ENCODE assay signal across 8 cellular contexts in the genomic region with DNA sequence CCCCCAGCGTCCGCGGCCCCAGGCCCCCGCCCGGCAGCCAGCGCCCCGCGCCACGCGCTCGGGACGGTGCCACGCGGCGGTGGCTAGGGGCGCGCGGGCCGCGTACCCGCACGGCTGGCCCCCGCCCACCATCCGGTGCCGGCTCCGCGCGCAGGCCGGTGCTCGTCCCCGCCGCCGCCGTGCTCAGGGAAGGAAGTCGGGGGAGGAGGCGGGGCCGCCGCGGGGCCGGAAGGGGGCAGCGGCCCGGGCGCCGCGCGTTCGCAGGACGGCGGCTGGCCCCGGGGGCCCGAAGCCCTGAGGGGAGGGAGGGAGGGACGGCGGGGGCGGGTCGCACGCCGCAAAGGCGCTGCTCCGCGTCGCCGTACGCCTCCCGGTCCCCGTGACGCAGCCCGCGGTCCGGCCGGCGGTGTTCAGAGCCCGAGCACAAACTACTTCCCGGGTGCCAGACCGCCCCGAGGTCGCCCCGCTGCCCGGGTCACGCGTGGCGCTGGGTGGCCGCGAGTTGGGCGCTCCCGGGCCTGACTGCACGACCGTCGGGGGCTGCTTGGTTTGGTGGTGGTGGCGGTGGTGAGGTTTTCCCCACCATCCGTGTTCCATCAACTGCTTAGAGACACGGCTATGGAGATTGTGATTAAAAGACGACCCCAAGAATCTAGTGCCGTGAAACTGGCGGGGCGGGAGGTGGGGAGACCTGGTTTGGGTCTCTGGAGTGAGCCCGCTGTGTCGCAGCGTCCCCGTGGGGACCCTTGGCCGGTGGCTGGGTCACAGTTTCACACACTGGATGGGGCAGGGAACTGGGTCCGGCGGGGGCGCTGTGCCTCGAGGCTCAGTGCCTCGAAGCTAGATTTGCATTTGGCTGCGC. TPM values are rescaled to one million over a fixed set of nuclear protein-coding genes. Genes with fewer than 3 reads are reported as not detected.
A peak's percentile ranks its signal among the peaks of the same experiment; 100 is the strongest.
DNase-seq lines count a peak whose midpoint lies in the region; ATAC-seq and TF ChIP-seq lines count a peak whose summit lies in the region.

A gene (minus strand): TSS at position 205 of the 862 bp plus-strand sequence. CDS start 1,818 bp downstream, outside the sequence.

- H3K9me3 ChIP-seq in Panc1 (ENCODE audit: control insufficient read depth, insufficient read depth, low read depth, low read length): no peaks in the 10 kb centered on the region

- peak within 1 kb of the TSS; percentile 62 to 65 for H3K4me3 ChIP-seq in Panc1 (ENCODE audit: low read depth in 2 of 2, low read length in 2 of 2)

- peaks cover 0 to 2% of the 10 kb centered on the region in 2 donors for H3K9me3 Mint-ChIP-seq in natural killer cell

- ATAC-seq in GM19035 (IDR thresholded peaks at IDR 0.05; ENCODE audit: unreplicated experiment) (peak; percentile 83), HG03354 (IDR thresholded peaks at IDR 0.05; ENCODE audit: poor library complexity, severe bottlenecking, unreplicated experiment) (peak; percentile 87), Panc1 (peak; percentile 90), natural killer cell (peak; percentile 71 to 86 (median 80))

- peaks cover 44 to 47% of the 10 kb centered on the region in 2 donors for H3K4me1 Mint-ChIP-seq in natural killer cell

- POLR2A ChIA-PET in Panc1 (lab: Charles Lee): no interaction called here

- no peaks in the 10 kb centered on the region for H3K36me3 ChIP-seq in Panc1 (ENCODE audit: control insufficient read depth, insufficient read depth, low read length)

- in situ Hi-C loops in Panc1 (cut with HindIII; ENCODE audit: low pct_unique_long_range_greater_than_20kb, low sequenced_read_pairs): no loop called here

- H3K36me3 Mint-ChIP-seq in natural killer cell: peaks cover 9% of the 10 kb centered on the region

- H3K4me3 Mint-ChIP-seq in natural killer cell: peak within 1 kb of the TSS; percentile 87

- H3K27ac ChIP-seq in C4-2B: peak within 1 kb of the TSS; percentile 82
- H3K27ac ChIP-seq in Panc1 (ENCODE audit: low read length): peak within 1 kb of the TSS; percentile 77

- H3K27me3 Mint-ChIP-seq in natural killer cell (ENCODE audit: low read depth in 2 of 2): no peaks in the 10 kb centered on the region

- peak within 1 kb of the TSS; percentile 90 to 91 for H3K27ac Mint-ChIP-seq in natural killer cell

- TF ChIP-seq CTCF in C4-2B (conservative IDR thresholded peaks at IDR 0.05): peak; percentile 58
- peak; percentile 56 for TF ChIP-seq CTCF in Panc1 (IDR thresholded peaks at IDR 0.05)
- TF ChIP-seq CTCF in natural killer cell (IDR thresholded peaks at IDR 0.05): no peak

- intact Hi-C loops in Panc1 (cut with micrococcal nuclease; ENCODE audit: unreplicated experiment): no loop called here
- intact Hi-C loops in natural killer cell (cut with micrococcal nuclease): loop anchor here (1.0 to 2.0 kb wide), 2 partner anchors 108 to 489 kb away; no protein-coding TSS in a partner anchor

- DNase-seq in Panc1 (ENCODE audit: low read depth, low spot score): no peak
- peak; percentile 76 for DNase-seq in activated T-helper 1 cell treated with Interleukin-2 at 50 U/mL for 16 hours (ENCODE audit: low read depth)
- peak; percentile 78 for DNase-seq in fibroblast of gingiva (ENCODE audit: low read depth)
- DNase-seq in natural killer cell: peak; percentile 77
- peak; percentile 77 for DNase-seq in stimulated activated naive CD4-positive, alpha-beta T cell treated with Interleukin-2 at 50 U/mL for 16 hours (lab: John Stamatoyannopoulos, UW)

- CTCF ChIA-PET in Panc1 (lab: Charles Lee): no interaction called here

- H3K27me3 ChIP-seq in Panc1 (ENCODE audit: control insufficient read depth, insufficient read depth, low read length): no peaks in the 10 kb centered on the region

- BruUV-seq in Panc1 (replicated peaks; lab: Mats Ljungman, UMichigan): no TSS peak

- no peaks in the 10 kb centered on the region; the same call in 1 of the 2 replicates for H3K4me1 ChIP-seq in Panc1 (ENCODE audit: control insufficient read depth, insufficient read depth, low read length)

RNA-seq across cellular contexts. Expression of the gene that starts here (rescaled TPM):
- total RNA-seq in Panc1 (2021; ENCODE audit: unreplicated experiment) (77.0 TPM), natural killer cell (10 to 100 TPM; 57.2 to 68.2 (median 68.1) TPM)
- polyA plus RNA-seq in Panc1 (2012; ENCODE audit: insufficient read length): 61.8 TPM
